ENCODE assay signal across 18 cellular contexts in genomic region chr5:169064093-169064492, GRCh38.
A peak's percentile ranks its signal among the peaks of the same experiment; 100 is the strongest.
DNase-seq lines count a peak whose midpoint lies in the region; ATAC-seq and TF ChIP-seq lines count a peak whose summit lies in the region.
"Had no signal": no experiment of that assay in that cellular context is flagged by ENCODE, and none has a peak within 500 bp of the region (broad histone marks: within the 10 kb centered on the region; RNA-seq: fewer than 3 reads in every experiment).

No MANE protein-coding gene starts in this region.

- intact Hi-C loops in stomach (cut with DNase I; ENCODE audit: low total_unique reads), result no loop called here

- H3K27me3 ChIP-seq in SJCRH30 (peaks cover 12% of the 10 kb centered on the region; the same call in 1 of the 2 replicates), stomach (no peaks in the 10 kb centered on the region)

- ATAC-seq in HG02571 (IDR thresholded peaks at IDR 0.05; ENCODE audit: unreplicated experiment), result no peak
- ATAC-seq in HG03280 (IDR thresholded peaks at IDR 0.05; ENCODE audit: unreplicated experiment), result no peak
- ATAC-seq: activated CD8-positive, alpha-beta memory T cell treated with anti-CD3 and anti-CD28 coated beads, Interleukin-2, amount 10 ng/mL, durations not matched to agents 7 days and 5 days; effector memory CD8-positive, alpha-beta T cell; stimulated activated naive B cell treated with anti-CD40 and anti-IgM and Interleukin-4, amounts not matched to agents 10 μg/mL and 1 μg/mL and 100 μg/mL, for 72 hours had no signal

- TF ChIP-seq CTCF in fibroblast of pulmonary artery (IDR thresholded peaks at IDR 0.05; ENCODE audit: low read length, missing control alignments) (no peak), stomach (IDR thresholded peaks at IDR 0.05) (no peak)

- TF ChIP-seq POLR2A in stomach (IDR thresholded peaks at IDR 0.05), result no peak

- no peaks in the 10 kb centered on the region for H3K9me3 ChIP-seq in SJCRH30 (replicated peaks)
- no peaks in the 10 kb centered on the region for H3K9me3 ChIP-seq in stomach

- DNase-seq in EH (ENCODE audit: low read depth) (peak; percentile 50), SJCRH30 (peak; percentile 6 to 13), fibroblast of pulmonary artery (ENCODE audit: low read depth) (peak; percentile 29), stomach (peak; percentile 37), KBM-7 (no peak), NCI-H128 (lab: John Stamatoyannopoulos, UW; ENCODE audit: unreplicated experiment) (no peak)
- DNase-seq: activated CD4-positive, CD25-positive, alpha-beta regulatory T cell; activated CD8-positive, alpha-beta memory T cell treated with anti-CD3 and anti-CD28 coated beads, Interleukin-2, amount 10 ng/mL, durations not matched to agents 7 days and 5 days; activated naive CD4-positive, alpha-beta T cell treated with Interleukin-2 at 50 U/mL for 16 hours; effector memory CD8-positive, alpha-beta T cell; mesenchymal stem cell; NCI-H1694 treated with DMSO at 0.1 percent for 48 hours; RPMI8226; stimulated activated naive B cell treated with anti-CD40 and anti-IgM and Interleukin-4, amounts not matched to agents 10 μg/mL and 1 μg/mL and 100 μg/mL, for 72 hours; T-helper 2 cell had no signal

- H3K27ac ChIP-seq in SJCRH30 (no peak overlapping the region), stomach (no peak overlapping the region)

- H3K4me3 ChIP-seq in SJCRH30, result no peak overlapping the region
- no peak overlapping the region for H3K4me3 ChIP-seq in fibroblast of pulmonary artery (replicated peaks; ENCODE audit: low read depth, low read length)
- H3K4me3 ChIP-seq in stomach, result no peak overlapping the region
- H3K4me3 ChIP-seq: skin epidermis had no signal

- no peaks in the 10 kb centered on the region for H3K36me3 ChIP-seq in SJCRH30
- no peaks in the 10 kb centered on the region for H3K36me3 ChIP-seq in stomach

- no peaks in the 10 kb centered on the region for H3K4me1 ChIP-seq in SJCRH30
- H3K4me1 ChIP-seq in stomach, result peaks cover 1 to 23% (median 19%) of the 10 kb centered on the region in 4 donors

- in situ Hi-C loops in KBM-7 (cut with MboI; ENCODE audit: low pct_unique_long_range_greater_than_20kb, low sequenced_read_pairs), result no loop called here

- WGBS in stomach, 5 donors, result 23 to 36% (median 33%) methylated on average over 3 of the region's 3 CpGs

- TF ChIP-seq EP300 in stomach (IDR thresholded peaks at IDR 0.05), result no peak

Comparison
In these comparisons a context has a peak if more than half of its experiments do, and no peak if none do; other contexts are left out.
1. DNase-seq: peak in EH (single experiment), SJCRH30 (2 of 2), fibroblast of pulmonary artery (single experiment) and stomach (single experiment); none in KBM-7 (single experiment) and NCI-H128 (single experiment).